ENCODE assay signal across 12 cellular contexts in genomic region chr7:130374507-130374906, GRCh38. TPM values are rescaled to one million over a fixed set of nuclear protein-coding genes. Genes with fewer than 3 reads are reported as not detected.
DNase-seq lines count a peak whose midpoint lies in the region; TF ChIP-seq lines count a peak whose summit lies in the region.
"Had no signal": no experiment of that assay in that cellular context is flagged by ENCODE, and none has a peak within 500 bp of the region (broad histone marks: within the 10 kb centered on the region; RNA-seq: fewer than 3 reads in every experiment).

No MANE protein-coding gene starts in this region.

- H3K4me1 ChIP-seq in GM23248 (ENCODE audit: insufficient read depth): peaks cover 44% of the 10 kb centered on the region
- H3K4me1 ChIP-seq in breast epithelium: peaks cover 14 to 22% of the 10 kb centered on the region in 2 donors
- peaks cover 30% of the 10 kb centered on the region for H3K4me1 ChIP-seq in mesenchymal stem cell (ENCODE audit: control insufficient read depth, insufficient read depth, low read depth, low read length)

- DNase-seq in GM23248: no peak
- DNase-seq in breast epithelium (ENCODE audit: low spot score in 2 of 2): no peak
- DNase-seq in mesenchymal stem cell: no peak
- DNase-seq in 8988T: no peak
- DNase-seq in HuH-7.5 (ENCODE audit: low spot score): no peak
- DNase-seq in RPMI8226: no peak
- DNase-seq in NCI-H1436 (lab: John Stamatoyannopoulos, UW): no peak
- DNase-seq: NCI-H187 treated with DMSO at 0.1 percent for 48 hours had no signal

- peak overlapping the region; percentile 98 for H4K8ac ChIP-seq in mesenchymal stem cell (ENCODE audit: low read length)

- H3K27me3 ChIP-seq in GM23248 (replicated peaks; ENCODE audit: insufficient read depth) (no peaks in the 10 kb centered on the region), breast epithelium (no peaks in the 10 kb centered on the region), mesenchymal stem cell (ENCODE audit: control insufficient read depth in 1 of 2, insufficient read depth in 1 of 2, low read length in 2 of 2) (no peaks in the 10 kb centered on the region)
- H3K27me3 ChIP-seq: ovary had no signal

- peak overlapping the region; percentile 97 for H2BK120ac ChIP-seq in mesenchymal stem cell (ENCODE audit: low read depth, low read length)

- H3K18ac ChIP-seq in mesenchymal stem cell (ENCODE audit: low read depth in 1 of 2, low read length in 2 of 2): peak overlapping the region; percentile 95 to 98

- peak overlapping the region; percentile 82 for H2BK15ac ChIP-seq in mesenchymal stem cell (ENCODE audit: low read depth, poor library complexity, severe bottlenecking)

- peak overlapping the region; percentile 98 for H2AK5ac ChIP-seq in mesenchymal stem cell (ENCODE audit: low read length, severe bottlenecking)

- peak overlapping the region; percentile 100 for H2BK5ac ChIP-seq in mesenchymal stem cell (ENCODE audit: low read depth, low read length, poor library complexity, severe bottlenecking)

- H3K36me3 ChIP-seq in GM23248 (ENCODE audit: low read depth) (no peaks in the 10 kb centered on the region), breast epithelium (no peaks in the 10 kb centered on the region), mesenchymal stem cell (ENCODE audit: control insufficient read depth in 1 of 2, insufficient read depth in 2 of 2, low read depth in 1 of 2, low read length in 2 of 2) (no peaks in the 10 kb centered on the region)
- H3K36me3 ChIP-seq: ovary had no signal

- H3K9me2 ChIP-seq in GM23248 (ENCODE audit: insufficient read depth): no peaks in the 10 kb centered on the region

- H3K23ac ChIP-seq in mesenchymal stem cell (ENCODE audit: low read length in 2 of 2): no peak overlapping the region

- peak overlapping the region; percentile 96 to 99 for H3K4ac ChIP-seq in mesenchymal stem cell (ENCODE audit: low read depth in 1 of 2, low read length in 2 of 2)

- H3K4me3 ChIP-seq in GM23248 (no peak overlapping the region), breast epithelium (no peak overlapping the region), mesenchymal stem cell (ENCODE audit: insufficient read depth in 1 of 2, low read depth in 1 of 2, low read length in 2 of 2) (no peak overlapping the region), skin epidermis (no peak overlapping the region)
- H3K4me3 ChIP-seq: ovary had no signal

- no peak for TF ChIP-seq POLR2A in breast epithelium (IDR thresholded peaks at IDR 0.05)

- H3K27ac ChIP-seq in GM23248 (peak overlapping the region; percentile 94), breast epithelium (peak overlapping the region; percentile 93 to 96), mesenchymal stem cell (ENCODE audit: low read length, poor library complexity, severe bottlenecking) (peak overlapping the region; percentile 100), skin epidermis (peak overlapping the region in 18 of 21 experiments; percentile 73 to 93 (median 83))

- in situ Hi-C loops in GM23248 (cut with MboI): no loop called here

- intact Hi-C loops in breast epithelium (cut with DNase I; ENCODE audit: low total_unique reads): no loop called here

- peak overlapping the region; percentile 100 for H2BK12ac ChIP-seq in mesenchymal stem cell (ENCODE audit: low read length in 2 of 2)

- no peaks in the 10 kb centered on the region for H4K20me1 ChIP-seq in GM23248 (ENCODE audit: insufficient read depth)

- H2AFZ ChIP-seq in GM23248 (peak overlapping the region; percentile 95), mesenchymal stem cell (ENCODE audit: low read depth, low read length) (no peak overlapping the region)

- H4K91ac ChIP-seq in mesenchymal stem cell (ENCODE audit: low read length): peak overlapping the region; percentile 98

- H3F3A ChIP-seq in GM23248 (ENCODE audit: insufficient read depth): peaks cover 38% of the 10 kb centered on the region

- no peaks in the 10 kb centered on the region for H3K79me1 ChIP-seq in mesenchymal stem cell (replicated peaks; ENCODE audit: low read length, poor library complexity, severe bottlenecking)

- H3K14ac ChIP-seq in mesenchymal stem cell (ENCODE audit: low read length in 2 of 2): peak overlapping the region in 1 of 2 experiments; percentile 87

- TF ChIP-seq CTCF in breast epithelium (IDR thresholded peaks at IDR 0.05): no peak

- H3K9ac ChIP-seq in GM23248 (no peak overlapping the region), mesenchymal stem cell (ENCODE audit: low read length) (no peak overlapping the region)

- H3K4me2 ChIP-seq in GM23248 (ENCODE audit: unreplicated experiment): no peak overlapping the region
- H3K4me2 ChIP-seq in mesenchymal stem cell (ENCODE audit: low read length, poor library complexity, severe bottlenecking): no peak overlapping the region

- no peaks in the 10 kb centered on the region for H3K9me3 ChIP-seq in GM23248 (ENCODE audit: low read depth)
- H3K9me3 ChIP-seq in breast epithelium: no peaks in the 10 kb centered on the region
- H3K9me3 ChIP-seq in mesenchymal stem cell (ENCODE audit: control insufficient read depth, low read length): no peaks in the 10 kb centered on the region
- H3K9me3 ChIP-seq: ovary had no signal

- WGBS in GM23248 (ENCODE audit: low coverage in 1 of 2, low lambda C conversion rate in 2 of 2, missing lambda C conversion rate in 2 of 2), 2 experiments: 91 to 93% methylated on average over 6 of the region's 6 CpGs
- 94% methylated on average over 6 of the region's 6 CpGs for whole genome bisulfite sequencing in mesenchymal stem cell

- H3K79me2 ChIP-seq in GM23248 (ENCODE audit: insufficient read depth): no peaks in the 10 kb centered on the region

RNA-seq across cellular contexts. Expression of gene CPA1, which starts 5.8 kb away (rescaled TPM):
- not detected in 2 replicates for total RNA-seq in GM23248 (2014; rRNA removed; shearing (Covaris generic))
- not detected in 2 replicates for polyA plus RNA-seq in GM23248 (2016; fragmentation: Nextera tagmentation; extraction: Ambion mirVana)
- under 1 TPM in 2 of 3 donors, not detected in 1; 0.73 to 0.96 TPM for total RNA-seq in breast epithelium
- 0.12 TPM for polyA plus RNA-seq in mesenchymal stem cell (2013, experiment 1 of 2)
- 0.29 TPM for polyA plus RNA-seq in mesenchymal stem cell (2013, experiment 2 of 2)
- total RNA-seq: activated T-helper 1 cell treated with anti-CD3 and anti-CD28 coated beads, Interleukin-12 subunit alpha, Interleukin-12 subunit beta, Interleukin-2, Interleukin-4 antibody, amounts not matched to agents 30 ng/mL and 10 ng/mL and 1 ng/mL, durations not matched to agents 14 hours and 24 hours and 36 hours had no signal
- polyA plus RNA-seq: IgD-negative memory B cell had no signal

RNA-seq across cellular contexts. Expression of gene CPA5, which starts 29.9 kb away (rescaled TPM):
- not detected in 2 replicates for total RNA-seq in GM23248 (2014; rRNA removed; shearing (Covaris generic))
- polyA plus RNA-seq in GM23248 (2016; fragmentation: Nextera tagmentation; extraction: Ambion mirVana): 0.23 TPM in 1 of 2 replicates, not detected in the other
- total RNA-seq in breast epithelium: not detected
- polyA plus RNA-seq in mesenchymal stem cell (2013, experiment 1 of 2): 0.26 TPM
- 0.14 TPM for polyA plus RNA-seq in mesenchymal stem cell (2013, experiment 2 of 2)
- total RNA-seq: ovary had no signal
- polyA plus RNA-seq: IgD-negative memory B cell, ovary had no signal
